ENCODE assay signal across 26 cellular contexts in the genomic region with DNA sequence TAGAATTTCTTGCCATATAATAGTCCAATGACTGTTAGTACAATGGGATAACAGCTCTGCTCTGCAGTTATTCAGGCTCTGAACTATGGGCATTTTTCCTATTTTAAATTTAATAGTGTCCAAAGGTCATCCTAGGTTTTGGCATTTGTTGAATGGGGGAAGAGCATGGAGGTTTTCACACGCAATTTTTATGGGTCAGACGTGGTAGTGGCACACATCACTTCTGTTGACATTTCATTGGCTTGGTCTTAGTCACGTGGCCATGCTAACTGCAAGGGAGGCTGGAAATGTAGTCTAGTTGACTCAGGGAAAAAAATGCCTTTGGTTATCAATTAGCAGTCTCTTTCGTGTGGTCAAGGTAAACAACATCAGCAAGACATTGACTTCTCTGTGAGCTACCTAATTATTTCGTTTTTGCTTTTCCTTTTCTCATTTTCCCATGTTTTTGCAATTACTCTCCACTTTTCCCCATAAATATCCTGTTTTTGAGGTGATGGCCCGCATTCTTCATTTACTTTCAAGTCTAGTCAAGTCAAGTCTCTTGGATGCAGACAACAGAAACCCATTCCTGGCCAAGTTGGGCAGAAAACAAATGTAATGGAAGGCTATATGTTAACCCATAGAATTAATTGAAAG.
DNase-seq lines count a peak whose midpoint lies in the region; ATAC-seq, FAIRE-seq and TF ChIP-seq lines count a peak whose summit lies in the region.
"Had no signal": no experiment of that assay in that cellular context is flagged by ENCODE, and none has a peak within 500 bp of the region (broad histone marks: within the 10 kb centered on the region; RNA-seq: fewer than 3 reads in every experiment).

No MANE protein-coding gene starts in this region.

- H3K9me3 ChIP-seq in right lobe of liver, result no peaks in the 10 kb centered on the region
- H3K9me3 ChIP-seq: lower lobe of right lung, spleen, tibial nerve had no signal

- no peak overlapping the region for H3K4me3 ChIP-seq in right lobe of liver
- H3K4me3 ChIP-seq: hepatocyte, lower lobe of right lung, spleen, tibial nerve had no signal

- DNase-seq in DMS53 (lab: John Stamatoyannopoulos, UW), result peak; percentile 4
- no peak for DNase-seq in DMS53 treated with DMSO at 0.1 percent for 48 hours (lab: John Stamatoyannopoulos, UW; ENCODE audit: unreplicated experiment)
- no peak for DNase-seq in CD14-positive monocyte (ENCODE audit: low spot score)
- peak; percentile 25 for DNase-seq in SW480 (ENCODE audit: low spot score)
- no peak for DNase-seq in right lobe of liver
- DNase-seq in urothelium cell line (ENCODE audit: low spot score), result no peak
- DNase-seq: 8988T; activated CD4-positive, alpha-beta T cell treated with anti-CD3 and anti-CD28 coated beads, Interleukin-2, amount 10 ng/mL, durations not matched to agents 24 days and 14 days; activated gamma-delta T cell; aorta; COR-L47; DND-41; foreskin melanocyte; lower lobe of right lung; NCI-H1417 treated with DMSO at 0.1 percent for 48 hours; NCI-H2107; spleen; stimulated activated CD4-positive, alpha-beta T cell treated with anti-CD3 and anti-CD28 coated beads, Interleukin-4, amount 100 ng/mL, for 24 hours; stimulated activated naive CD8-positive, alpha-beta T cell treated with anti-CD3 and anti-CD28 coated beads, Interleukin-15, Interleukin-2, amounts not matched to agents 100 U/mL and 50 U/mL, for 24 hours had no signal

- WGBS in right lobe of liver (ENCODE audit: insufficient coverage, low coverage, low lambda C conversion rate, missing lambda C conversion rate), result 38% methylated on average over 6 of the region's 6 CpGs

- H3K9me3 Mint-ChIP-seq in CD14-positive monocyte, result no peaks in the 10 kb centered on the region
- H3K9me3 Mint-ChIP-seq: activated CD4-positive, alpha-beta T cell treated with anti-CD3 and anti-CD28 coated beads, Interleukin-2, amount 10 ng/mL, durations not matched to agents 24 days and 14 days; central memory CD8-positive, alpha-beta T cell had no signal

- H3K27ac Mint-ChIP-seq in CD14-positive monocyte, result peak overlapping the region in 4 of 7 donors; percentile 7 to 78 (median 48)
- H3K27ac Mint-ChIP-seq: activated CD4-positive, alpha-beta T cell treated with anti-CD3 and anti-CD28 coated beads, Interleukin-2, amount 10 ng/mL, durations not matched to agents 24 days and 14 days; B cell had no signal

- H3K36me3 Mint-ChIP-seq in CD14-positive monocyte, result peaks cover 16 to 25% of the 10 kb centered on the region in 2 donors

- TF ChIP-seq CTCF in CD14-positive monocyte (IDR thresholded peaks at IDR 0.05) (no peak), right lobe of liver (IDR thresholded peaks at IDR 0.05) (no peak)

- H3K27me3 Mint-ChIP-seq in CD14-positive monocyte (ENCODE audit: low read depth in 3 of 3), result no peaks in the 10 kb centered on the region
- H3K27me3 Mint-ChIP-seq: activated CD4-positive, alpha-beta T cell treated with anti-CD3 and anti-CD28 coated beads, Interleukin-2, amount 10 ng/mL, durations not matched to agents 24 days and 14 days; B cell; central memory CD8-positive, alpha-beta T cell had no signal

- FAIRE-seq in urothelium cell line (lab: Jason Lieb, UNC), result no peak
- FAIRE-seq: GM12891 had no signal

- H3K4me3 Mint-ChIP-seq in CD14-positive monocyte, result no peak overlapping the region
- H3K4me3 Mint-ChIP-seq: activated CD4-positive, alpha-beta T cell treated with anti-CD3 and anti-CD28 coated beads, Interleukin-2, amount 10 ng/mL, durations not matched to agents 24 days and 14 days; B cell had no signal

- no peak for TF ChIP-seq POLR2A in right lobe of liver (IDR thresholded peaks at IDR 0.05)

- H3K4me1 ChIP-seq in right lobe of liver, result peaks cover 0 to 46% (median 14%) of the 10 kb centered on the region in 4 donors

- ATAC-seq in right lobe of liver (peak; percentile 19 to 69 (median 42)), GM18909 (IDR thresholded peaks at IDR 0.05; ENCODE audit: poor library complexity, unreplicated experiment) (no peak), GM21526 (IDR thresholded peaks at IDR 0.05; ENCODE audit: low FRiP score, unreplicated experiment) (no peak)

- H3K27me3 ChIP-seq in right lobe of liver, result no peaks in the 10 kb centered on the region
- H3K27me3 ChIP-seq: hepatocyte, spleen, tibial nerve had no signal

- H3K36me3 ChIP-seq in right lobe of liver, result no peaks in the 10 kb centered on the region
- H3K36me3 ChIP-seq: lower lobe of right lung had no signal

- intact Hi-C loops in CD14-positive monocyte (cut with micrococcal nuclease) (no loop called here), right lobe of liver (cut with DNase I) (no loop called here)

- H3K4me1 Mint-ChIP-seq in CD14-positive monocyte, result peaks cover 31% of the 10 kb centered on the region

- H3K27ac ChIP-seq in right lobe of liver, result no peak overlapping the region
- H3K27ac ChIP-seq: hepatocyte, lower lobe of right lung, tibial nerve had no signal

Comparison
In these comparisons a context has a peak if more than half of its experiments do, and no peak if none do; other contexts are left out.
1. DNase-seq: peak in DMS53 (single experiment) and SW480 (single experiment); none in DMS53 treated with DMSO at 0.1 percent for 48 hours (single experiment), CD14-positive monocyte (single experiment), right lobe of liver (0 of 3) and urothelium cell line (single experiment).
2. ATAC-seq: peak in right lobe of liver (4 of 4); none in GM18909 (single experiment) and GM21526 (single experiment).